ENCODE assay signal across 23 cellular contexts in the genomic region with DNA sequence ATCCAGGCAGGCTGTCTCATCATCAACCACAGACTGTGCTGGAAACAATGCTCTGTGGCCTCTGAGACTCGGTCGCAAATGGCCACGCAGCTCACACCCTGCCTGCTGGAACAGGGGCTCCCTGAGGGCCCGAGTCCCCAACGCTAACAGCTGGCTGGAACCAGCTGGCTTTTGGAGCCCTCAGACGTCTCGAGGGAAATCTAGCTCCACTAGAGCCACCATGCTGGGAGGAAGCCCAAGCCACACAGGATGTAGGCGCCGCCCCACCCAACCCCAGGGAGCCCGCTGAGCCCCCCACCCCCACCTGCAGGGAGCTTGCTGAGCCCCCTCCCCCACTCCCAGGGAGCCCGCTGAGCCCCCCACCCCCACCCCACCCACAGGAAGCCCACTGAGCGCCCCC. TPM values are rescaled to one million over a fixed set of nuclear protein-coding genes. Genes with fewer than 3 reads are reported as not detected.
DNase-seq lines count a peak whose midpoint lies in the region; ATAC-seq, FAIRE-seq and TF ChIP-seq lines count a peak whose summit lies in the region.
"Had no signal": no experiment of that assay in that cellular context is flagged by ENCODE, and none has a peak within 500 bp of the region (broad histone marks: within the 10 kb centered on the region; RNA-seq: fewer than 3 reads in every experiment).

No MANE protein-coding gene starts in this region.

- FAIRE-seq in K562 (lab: Jason Lieb, UNC) = no peak
- FAIRE-seq: G401.6, GM12892, HepG2, RCC 7860 had no signal

- POLR2A ChIA-PET in K562 (lab: Yijun Ruan, JAX) = no interaction called here

- CTCF ChIA-PET in K562 (lab: Yijun Ruan, JAX; ENCODE audit: low intra/inter-chr PET ratio) = no interaction called here

- H3K27ac Mint-ChIP-seq in stimulated activated naive B cell treated with anti-CD40 and anti-IgM and Interleukin-4, amounts not matched to agents 10 μg/mL and 1 μg/mL and 100 μg/mL, for 72 hours = peak overlapping the region; percentile 20
- H3K27ac Mint-ChIP-seq in endodermal cell = no peak overlapping the region

- H3K9me1 ChIP-seq in K562 (ENCODE audit: control insufficient read depth, insufficient read depth, low read length) = no peaks in the 10 kb centered on the region

- H3K4me2 ChIP-seq in K562 (ENCODE audit: insufficient read depth, low read length) = no peak overlapping the region

- peaks cover 11 to 13% of the 10 kb centered on the region in 2 donors for H3K27me3 Mint-ChIP-seq in stimulated activated naive B cell treated with anti-CD40 and anti-IgM and Interleukin-4, amounts not matched to agents 10 μg/mL and 1 μg/mL and 100 μg/mL, for 72 hours
- H3K27me3 Mint-ChIP-seq in endodermal cell (ENCODE audit: insufficient read depth) = no peaks in the 10 kb centered on the region

- no peaks in the 10 kb centered on the region for H3K9me3 ChIP-seq in K562 (replicated peaks; ENCODE audit: control insufficient read depth, insufficient read depth, low read depth, low read length)
- no peaks in the 10 kb centered on the region for H3K9me3 ChIP-seq in endodermal cell (ENCODE audit: control insufficient read depth, low read length)

- H3K27me3 ChIP-seq in K562 (ENCODE audit: control insufficient read depth in 2 of 2, insufficient read depth in 2 of 2, low read length in 2 of 2) (no peaks in the 10 kb centered on the region), endodermal cell (ENCODE audit: control insufficient read depth, insufficient read depth, low read length, poor library complexity, severe bottlenecking) (no peaks in the 10 kb centered on the region)

- TF ChIP-seq EP300 in K562 (IDR thresholded peaks at IDR 0.05; ENCODE audit: low read length) = no peak

- H3K79me2 ChIP-seq in K562 (ENCODE audit: control insufficient read depth, insufficient read depth, low read length) = no peaks in the 10 kb centered on the region

- H4K20me1 ChIP-seq in K562 (replicated peaks; ENCODE audit: control insufficient read depth, insufficient read depth, low read length) = no peaks in the 10 kb centered on the region

- TF ChIP-seq RAD21 in K562 (CRISPR knock-in tag; conservative IDR thresholded peaks at IDR 0.05 in 1 of 2, IDR thresholded peaks at IDR 0.05 in 1 of 2) = no peak

- H3K4me3 ChIP-seq in NB4 (ENCODE audit: low read depth, low read length) (no peak overlapping the region), K562 (no peak overlapping the region), endodermal cell (ENCODE audit: low read length) (no peak overlapping the region)

- no peak overlapping the region for H3K4me3 Mint-ChIP-seq in stimulated activated naive B cell treated with anti-CD40 and anti-IgM and Interleukin-4, amounts not matched to agents 10 μg/mL and 1 μg/mL and 100 μg/mL, for 72 hours
- H3K4me3 Mint-ChIP-seq in endodermal cell = no peak overlapping the region

- no peaks in the 10 kb centered on the region for H3K36me3 Mint-ChIP-seq in stimulated activated naive B cell treated with anti-CD40 and anti-IgM and Interleukin-4, amounts not matched to agents 10 μg/mL and 1 μg/mL and 100 μg/mL, for 72 hours
- no peaks in the 10 kb centered on the region for H3K36me3 Mint-ChIP-seq in endodermal cell (ENCODE audit: low read depth)

- peaks cover 5 to 8% of the 10 kb centered on the region in 2 donors for H3K4me1 Mint-ChIP-seq in stimulated activated naive B cell treated with anti-CD40 and anti-IgM and Interleukin-4, amounts not matched to agents 10 μg/mL and 1 μg/mL and 100 μg/mL, for 72 hours
- H3K4me1 Mint-ChIP-seq in endodermal cell = peaks cover 4% of the 10 kb centered on the region

- no peak for TF ChIP-seq CTCF in NB4 (IDR thresholded peaks at IDR 0.05; ENCODE audit: low read depth, low read length)
- TF ChIP-seq CTCF in K562 (IDR thresholded peaks at IDR 0.05 in 2 of 3, conservative IDR thresholded peaks at IDR 0.05 in 1 of 3; ENCODE audit: insufficient read depth in 2 of 3, low read depth in 1 of 3, low read length in 3 of 3) = no peak
- no peak for TF ChIP-seq CTCF in endodermal cell (conservative IDR thresholded peaks at IDR 0.05)

- H3K36me3 ChIP-seq in K562 (ENCODE audit: control insufficient read depth, insufficient read depth, low read length) (no peaks in the 10 kb centered on the region), endodermal cell (ENCODE audit: control insufficient read depth, insufficient read depth, low read length) (no peaks in the 10 kb centered on the region)

- WGBS in K562 (ENCODE audit: insufficient coverage, low coverage, missing lambda C conversion rate) = 53% methylated on average over 7 of the region's 12 CpGs
- 94 to 97% methylated on average over 6 to 8 of the region's 12 CpGs for WGBS in endodermal cell (ENCODE audit: insufficient coverage in 1 of 2, insufficient read length in 1 of 2), 2 experiments

- in situ Hi-C loops in K562 (cut with MboI) = no loop called here

- TF ChIP-seq POLR2A in NB4 (IDR thresholded peaks at IDR 0.05; ENCODE audit: extremely low read depth, insufficient read length) (no peak), K562 (conservative IDR thresholded peaks at IDR 0.05) (no peak)

- no peak overlapping the region for H2AFZ ChIP-seq in K562 (ENCODE audit: low read depth, low read length)

- H3K9ac ChIP-seq in K562 (ENCODE audit: insufficient read depth in 1 of 2, low read depth in 2 of 2, low read length in 2 of 2) (no peak overlapping the region), endodermal cell (ENCODE audit: extremely low read depth, low read length, poor library complexity, severe bottlenecking) (no peak overlapping the region)

- DNase-seq in DMS 273 (lab: John Stamatoyannopoulos, UW; ENCODE audit: unreplicated experiment) (peak; percentile 32), DMS 273 treated with DMSO at 0.1 percent for 48 hours (lab: John Stamatoyannopoulos, UW) (no peak), NB4 (ENCODE audit: low read depth) (peak; percentile 72), K562 (ENCODE audit: extremely low read depth in 1 of 4, low spot score in 3 of 4) (no peak), endodermal cell (no peak), DMS79 treated with DMSO at 0.1 percent for 48 hours (lab: John Stamatoyannopoulos, UW) (no peak)
- DNase-seq in stimulated activated naive B cell treated with anti-CD40 and anti-IgM and Interleukin-4, amounts not matched to agents 10 μg/mL and 1 μg/mL and 100 μg/mL, for 72 hours = no peak
- DNase-seq: GOT3, KG1, MV-4-11, NCI-H1694, NCI-H2081, NCI-H446 treated with DMSO at 0.1 percent for 48 hours, NCI-H526 treated with DMSO at 0.1 percent for 48 hours, OCI-M1, Right ventricle myocardium superior had no signal

- BruUV-seq in K562 (replicated peaks; lab: Mats Ljungman, UMichigan) = no TSS peak

- ATAC-seq in K562 (no peak), GM18907 (IDR thresholded peaks at IDR 0.05; ENCODE audit: unreplicated experiment) (no peak)
- ATAC-seq in stimulated activated naive B cell treated with anti-CD40 and anti-IgM and Interleukin-4, amounts not matched to agents 10 μg/mL and 1 μg/mL and 100 μg/mL, for 72 hours (replicated peaks) = no peak
- ATAC-seq: HepG2 had no signal

- peaks cover 4 to 11% of the 10 kb centered on the region in 2 donors for H3K9me3 Mint-ChIP-seq in stimulated activated naive B cell treated with anti-CD40 and anti-IgM and Interleukin-4, amounts not matched to agents 10 μg/mL and 1 μg/mL and 100 μg/mL, for 72 hours
- H3K9me3 Mint-ChIP-seq in endodermal cell = no peaks in the 10 kb centered on the region

- H3K4me1 ChIP-seq in K562 (replicated peaks in 1 of 2; ENCODE audit: control insufficient read depth in 2 of 2, insufficient read depth in 2 of 2, low read length in 2 of 2) (peaks cover 5 to 56% of the 10 kb centered on the region in 2 experiments; a peak in 4 of 5 replicates), endodermal cell (ENCODE audit: control insufficient read depth, insufficient read depth, low read length) (no peaks in the 10 kb centered on the region)

- H3K27ac ChIP-seq in K562 (ENCODE audit: extremely low read depth, low read depth, low read length) = no peak overlapping the region
- no peak overlapping the region for H3K27ac ChIP-seq in endodermal cell (ENCODE audit: low read depth, low read length)
- H3K27ac ChIP-seq: 22Rv1, C4-2B had no signal

- intact Hi-C loops in K562 (cut with micrococcal nuclease) = no loop called here

RNA-seq across cellular contexts. Expression of a gene that starts 21.4 kb away (rescaled TPM):
- 21.5 and 51.6 TPM in 2 replicates for total RNA-seq in K562 (2011; cell fraction: chromatin; rRNA removed; ENCODE audit: low replicate concordance)
- 36.1 and 57.4 TPM in 2 replicates for total RNA-seq in K562 (2011; cell fraction: nucleolus; rRNA removed)
- total RNA-seq in K562 (2011; cell fraction: nucleoplasm; rRNA removed) = 30.2 and 38.4 TPM in 2 replicates
- total RNA-seq in K562 (2014; rRNA removed) (8.1 and 10.0 TPM in 2 replicates), K562 (2014; rRNA removed; fragmentation: Illumina TruSeq; extraction: Trizol) (3.6 and 5.0 TPM in 2 replicates), K562 (2015; rRNA removed; fragmentation: Illumina TruSeq; extraction: Trizol) (4.6 and 6.1 TPM in 2 replicates), K562 (2021) (9.8 and 10.2 TPM in 2 replicates), endodermal cell (10 to 100 TPM; 11.9 to 24.1 TPM)
- polyA plus RNA-seq in K562 (2011; rRNA removed) (7.9 TPM in 2 replicates), K562 (2014; fragmentation: Illumina TruSeq; extraction: Trizol) (2.5 and 4.7 TPM in 2 replicates), K562 (2014; fragmentation: Nextera tagmentation; extraction: Ambion mirVana) (1 to 10 TPM; 3.9 to 9.5 TPM), K562 (2014; rRNA removed) (2.6 and 3.6 TPM in 2 replicates)
- polyA plus RNA-seq in K562 (2011; cell fraction: cytosol; rRNA removed) = 5.2 and 10.8 TPM in 2 replicates
- 13.3 and 32.6 TPM in 2 replicates for polyA plus RNA-seq in K562 (2011; cell fraction: nucleus; rRNA removed)
- 6.4 and 9.1 TPM in 2 replicates for polyA plus RNA-seq in K562 (2012)
- 24.4 and 37.5 TPM in 2 replicates for polyA minus RNA-seq in K562 (2011; rRNA and poly(A)+ RNA removed)
- 34.5 and 45.2 TPM in 2 replicates for polyA minus RNA-seq in K562 (2011; cell fraction: cytosol; rRNA and poly(A)+ RNA removed)
- 11.0 and 13.5 TPM in 2 replicates for polyA minus RNA-seq in K562 (2011; cell fraction: nucleus; rRNA and poly(A)+ RNA removed)
- 7.7 TPM for polyA plus RNA-seq in endodermal cell (2013, experiment 1 of 2)
- 5.3 TPM for polyA plus RNA-seq in endodermal cell (2013, experiment 2 of 2)

Comparison
In these comparisons a context has a peak if more than half of its experiments do, and no peak if none do; other contexts are left out.
1. DNase-seq: peak in DMS 273 (single experiment) and NB4 (single experiment); none in DMS 273 treated with DMSO at 0.1 percent for 48 hours (single experiment), K562 (0 of 4), stimulated activated naive B cell treated with anti-CD40 and anti-IgM and Interleukin-4, amounts not matched to agents 10 μg/mL and 1 μg/mL and 100 μg/mL, for 72 hours (single experiment), endodermal cell (single experiment) and DMS79 treated with DMSO at 0.1 percent for 48 hours (single experiment).